Comparison of ENCODE assay signal across 19 cellular contexts in genomic region chr19:2791440-2791839, GRCh38. TPM values are rescaled to one million over a fixed set of nuclear protein-coding genes. Genes with fewer than 3 reads are reported as not detected.
DNase-seq lines count a peak whose midpoint lies in the region; FAIRE-seq and TF ChIP-seq lines count a peak whose summit lies in the region.
"Had no signal": no experiment of that assay in that cellular context is flagged by ENCODE, and none has a peak within 500 bp of the region (broad histone marks: within the 10 kb centered on the region; RNA-seq: fewer than 3 reads in every experiment).

No MANE protein-coding gene starts in this region.

- H3K4me1 ChIP-seq in right atrium auricular region (peaks cover 0 to 6% of the 10 kb centered on the region in 2 donors), H1 (replicated peaks in 1 of 4; ENCODE audit: control insufficient read depth in 3 of 4, insufficient read depth in 4 of 4, low read length in 3 of 4) (no peaks in the 10 kb centered on the region; a peak in 2 of 7 replicates), neuronal stem cell (ENCODE audit: control insufficient read depth in 2 of 2, insufficient read depth in 1 of 2, low read depth in 1 of 2, low read length in 2 of 2) (no peaks in the 10 kb centered on the region)

- TF ChIP-seq POLR2A in H1 (IDR thresholded peaks at IDR 0.05; ENCODE audit: control extremely low read depth in 1 of 2, low read depth in 2 of 2, low read length in 2 of 2): no peak

- H2BK120ac ChIP-seq in H1 (replicated peaks; ENCODE audit: low read depth, low read length) (no peak overlapping the region), neuronal stem cell (ENCODE audit: low read depth, low read length) (no peak overlapping the region)

- no peak overlapping the region for H4K5ac ChIP-seq in H1 (ENCODE audit: insufficient read length, low read depth, low read length)

- in situ Hi-C loops in GM13977 (cut with MboI; ENCODE audit: low pct_unique_long_range_greater_than_20kb, low sequenced_read_pairs, unreplicated experiment): no loop called here

- H4K8ac ChIP-seq in H1 (ENCODE audit: extremely low read depth, insufficient read depth, low read length): 0 out of 2 replicates have a peak overlapping the region, but pooled peaks have one; percentile 23
- no peak overlapping the region for H4K8ac ChIP-seq in neuronal stem cell (ENCODE audit: low read depth, low read length)

- H3K79me1 ChIP-seq in H1 (ENCODE audit: low read depth, low read length): peaks cover 10% of the 10 kb centered on the region
- peaks cover 18% of the 10 kb centered on the region for H3K79me1 ChIP-seq in neuronal stem cell (ENCODE audit: low read depth, low read length)

- no peak overlapping the region for H2BK20ac ChIP-seq in H1 (ENCODE audit: low read length)

- no peak overlapping the region for H2AFZ ChIP-seq in H1 (ENCODE audit: low read length)
- H2AFZ ChIP-seq in neuronal stem cell (ENCODE audit: low read length): no peak overlapping the region

- TF ChIP-seq RAD21 in H1 (IDR thresholded peaks at IDR 0.05 in 1 of 2, conservative IDR thresholded peaks at IDR 0.05 in 1 of 2; ENCODE audit: low read depth in 2 of 2, low read length in 2 of 2): no peak

- H2BK12ac ChIP-seq in H1 (ENCODE audit: low read depth, low read length) (no peak overlapping the region), neuronal stem cell (ENCODE audit: low read length) (no peak overlapping the region)

- H3K4ac ChIP-seq in H1 (replicated peaks; ENCODE audit: insufficient read length, low read depth, low read length) (no peak overlapping the region), neuronal stem cell (ENCODE audit: low read length) (no peak overlapping the region)

- H3K4me3 ChIP-seq in right atrium auricular region: no peak overlapping the region
- H3K4me3 ChIP-seq in H1 (ENCODE audit: extremely low read depth in 1 of 4, insufficient read depth in 2 of 4, low read depth in 3 of 4, low read length in 4 of 4): no peak overlapping the region
- H3K4me3 ChIP-seq in neuronal stem cell (ENCODE audit: low read length in 2 of 2): no peak overlapping the region

- no peak overlapping the region for H3K56ac ChIP-seq in H1 (replicated peaks; ENCODE audit: insufficient read length, low read depth, low read length)

- H2BK5ac ChIP-seq in H1 (ENCODE audit: low read depth, low read length) (no peak overlapping the region), neuronal stem cell (ENCODE audit: low read length) (no peak overlapping the region)

- intact Hi-C loops in cardiac septum (cut with DNase I): no loop called here

- H2BK15ac ChIP-seq in H1 (ENCODE audit: low read length) (no peak overlapping the region), neuronal stem cell (ENCODE audit: low read length) (no peak overlapping the region)

- H3K4me2 ChIP-seq in H1 (ENCODE audit: insufficient read depth in 1 of 2, low read depth in 2 of 2, low read length in 2 of 2): no peak overlapping the region
- no peak overlapping the region for H3K4me2 ChIP-seq in neuronal stem cell (ENCODE audit: insufficient read depth, low read length, poor library complexity, severe bottlenecking)

- no peak overlapping the region for H3K18ac ChIP-seq in H1 (ENCODE audit: extremely low read depth, low read length)
- H3K18ac ChIP-seq in neuronal stem cell (ENCODE audit: low read length): no peak overlapping the region

- H3K9me3 ChIP-seq in right atrium auricular region: no peaks in the 10 kb centered on the region
- no peaks in the 10 kb centered on the region for H3K9me3 ChIP-seq in H1 (ENCODE audit: insufficient read depth in 2 of 2, low read depth in 1 of 2, low read length in 1 of 2)
- no peaks in the 10 kb centered on the region for H3K9me3 ChIP-seq in neuronal stem cell (replicated peaks in 1 of 2; ENCODE audit: control insufficient read depth in 2 of 2, insufficient read depth in 1 of 2, low read depth in 1 of 2, low read length in 2 of 2)

- H3K27me3 ChIP-seq in right atrium auricular region (no peaks in the 10 kb centered on the region), H1 (replicated peaks in 1 of 4; ENCODE audit: control insufficient read depth in 3 of 4, extremely low read depth in 1 of 4, insufficient read depth in 3 of 4, low read length in 3 of 4) (no peaks in the 10 kb centered on the region), neuronal stem cell (ENCODE audit: control insufficient read depth in 3 of 3, insufficient read depth in 3 of 3, low read depth in 1 of 3, low read length in 3 of 3) (no peaks in the 10 kb centered on the region)

- TF ChIP-seq CTCF in right atrium auricular region (IDR thresholded peaks at IDR 0.05) (no peak), H1 (IDR thresholded peaks at IDR 0.05; ENCODE audit: control extremely low read depth in 1 of 3, insufficient read depth in 1 of 3, low read depth in 1 of 3, low read length in 3 of 3) (no peak), GM13977 (IDR thresholded peaks at IDR 0.05; ENCODE audit: extremely low read depth, insufficient read depth, missing control alignments) (no peak)

- WGBS in H1 (ENCODE audit: extremely low coverage in 1 of 2, insufficient coverage in 1 of 2, insufficient read length in 1 of 2, insufficient replicate concordance in 2 of 2, low coverage in 1 of 2, low lambda C conversion rate in 2 of 2, missing lambda C conversion rate in 1 of 2), 2 experiments: 93% methylated on average over 7 of the region's 16 CpGs; no CpG with 5 or more reads in 1 of the 2 experiments
- no CpG with 5 or more reads among the region's 16 CpGs for WGBS in neuronal stem cell (ENCODE audit: extremely low coverage in 2 of 2, insufficient read length in 2 of 2, insufficient replicate concordance in 1 of 2), 2 donors

- H2AK5ac ChIP-seq in H1 (ENCODE audit: low read depth, low read length) (no peak overlapping the region), neuronal stem cell (ENCODE audit: low read depth, low read length) (no peak overlapping the region)

- H3K23ac ChIP-seq in H1 (ENCODE audit: insufficient read length) (no peak overlapping the region), neuronal stem cell (ENCODE audit: low read depth, low read length, poor library complexity) (peak overlapping the region; percentile 31)

- H4K20me1 ChIP-seq in H1 (replicated peaks in 1 of 2; ENCODE audit: control insufficient read depth in 1 of 2, insufficient read depth in 2 of 2, low read length in 2 of 2): peaks cover 2 to 27% of the 10 kb centered on the region in 2 experiments

- DNase-seq in right atrium auricular region (ENCODE audit: low spot score) (no peak), cardiac septum (ENCODE audit: low spot score) (no peak), H1 (ENCODE audit: low read depth in 1 of 2, low spot score in 2 of 2) (no peak), neuronal stem cell (ENCODE audit: low spot score) (no peak), midbrain (lab: John Stamatoyannopoulos, UW) (no peak), A172 (ENCODE audit: low spot score) (no peak), SW480 (ENCODE audit: low spot score) (no peak), GM13977 (ENCODE audit: low spot score) (no peak)
- DNase-seq: 8988T; ACHN; CD8-positive, alpha-beta T cell; COR-L47; DND-41; GDM1; HCEC 1CT; HFFc6 had no signal

- H3K36me3 ChIP-seq in right atrium auricular region: peaks cover 16% of the 10 kb centered on the region
- H3K36me3 ChIP-seq in H1 (ENCODE audit: control insufficient read depth in 2 of 4, insufficient read depth in 4 of 4, low read length in 3 of 4): peaks cover 19 to 57% (median 38%) of the 10 kb centered on the region in 4 experiments
- H3K36me3 ChIP-seq in neuronal stem cell (replicated peaks in 1 of 2; ENCODE audit: control insufficient read depth in 2 of 2, insufficient read depth in 2 of 2, low read length in 2 of 2): peaks cover 38 to 88% of the 10 kb centered on the region in 2 donors

- POLR2A ChIA-PET in H1 (lab: Charles Lee; ENCODE audit: partially characterized antibody): interaction anchor here (1.3 kb wide), 1 partner anchor 29 kb away, joined by 3 read pairs; the partner anchor contains the start of gene ZNF554

- H3K23me2 ChIP-seq in H1 (ENCODE audit: low read depth, low read length): no peaks in the 10 kb centered on the region

- TF ChIP-seq EP300 in H1 (IDR thresholded peaks at IDR 0.05; ENCODE audit: borderline replicate concordance in 1 of 2, low read depth in 2 of 2, low read length in 2 of 2): no peak

- CTCF ChIA-PET in H1 (lab: Charles Lee; ENCODE audit: partially characterized antibody): no interaction called here

- no peak for FAIRE-seq in H1 (lab: Jason Lieb, UNC)
- FAIRE-seq: GM12892, GM19239 had no signal

- H4K91ac ChIP-seq in H1 (replicated peaks; ENCODE audit: insufficient read length, low read length): no peak overlapping the region
- H4K91ac ChIP-seq in neuronal stem cell (ENCODE audit: low read depth, low read length, poor library complexity): no peak overlapping the region

- H3K14ac ChIP-seq in H1 (ENCODE audit: insufficient read length): no peak overlapping the region
- H3K14ac ChIP-seq in neuronal stem cell (ENCODE audit: low read length): no peak overlapping the region

- H3K27ac ChIP-seq in right atrium auricular region (peak overlapping the region; percentile 74 to 75), H1 (ENCODE audit: low read depth, low read length) (no peak overlapping the region), neuronal stem cell (replicated peaks; ENCODE audit: low read length) (no peak overlapping the region)
- H3K27ac ChIP-seq: C4-2B had no signal

- H3K79me2 ChIP-seq in H1 (ENCODE audit: control insufficient read depth in 1 of 2, insufficient read depth in 2 of 2, low read length in 2 of 2): peaks cover 4 to 35% of the 10 kb centered on the region in 2 experiments; a peak in 3 of 4 replicates

- H3K9ac ChIP-seq in H1 (replicated peaks in 1 of 4; ENCODE audit: extremely low read depth in 1 of 4, low read depth in 3 of 4, low read length in 3 of 4): no peak overlapping the region
- H3K9ac ChIP-seq in neuronal stem cell (ENCODE audit: low read depth, low read length, poor library complexity): peak overlapping the region; percentile 70

RNA-seq across cellular contexts. Expression of gene THOP1, which starts 6.1 kb away (rescaled TPM):
- total RNA-seq in right atrium auricular region: 10 to 100 TPM; 33.9 to 45.8 TPM
- 34.6 TPM for total RNA-seq in cardiac septum
- 159 and 170 TPM in 2 replicates for total RNA-seq in H1 (2021; fragmentation: NEBNext Ultra II Directional; extraction: Animal tissue kit (Norgen Biotek cat#: 25700))
- 136 and 181 TPM in 2 replicates for polyA plus RNA-seq in H1 (2011; rRNA removed)
- polyA plus RNA-seq in H1 (2011; cell fraction: cytosol; rRNA removed): 194 TPM
- 331 TPM for polyA plus RNA-seq in H1 (2011; cell fraction: nucleus; rRNA removed)
- 101 to 187 TPM (median 172 TPM) in 4 replicates for polyA plus RNA-seq in H1 (2012, experiment 1 of 2)
- 99.1 TPM for polyA plus RNA-seq in H1 (2012, experiment 2 of 2)
- polyA plus RNA-seq in H1 (2013, experiment 1 of 2): 93.9 TPM
- 88.4 TPM for polyA plus RNA-seq in H1 (2013, experiment 2 of 2)
- polyA minus RNA-seq in H1 (2011; rRNA and poly(A)+ RNA removed): 89.9 and 90.6 TPM in 2 replicates
- polyA minus RNA-seq in H1 (2011; cell fraction: cytosol; rRNA and poly(A)+ RNA removed): 89.8 TPM
- polyA minus RNA-seq in H1 (2011; cell fraction: nucleus; rRNA and poly(A)+ RNA removed): 79.2 TPM
- 82.0 TPM for polyA plus RNA-seq in neuronal stem cell (2013, experiment 1 of 2)
- 74.8 TPM for polyA plus RNA-seq in neuronal stem cell (2013, experiment 2 of 2)
- 390 and 397 TPM in 2 replicates for total RNA-seq in A172 (2014; rRNA removed; shearing (Covaris generic))

RNA-seq across cellular contexts. Expression of gene SGTA, which starts 8.4 kb away (rescaled TPM):
- total RNA-seq in right atrium auricular region (10 to 100 TPM; 52.3 to 60.9 TPM), cardiac septum (54.1 TPM)
- 86.8 and 89.0 TPM in 2 replicates for total RNA-seq in H1 (2021; fragmentation: NEBNext Ultra II Directional; extraction: Animal tissue kit (Norgen Biotek cat#: 25700))
- 130 and 201 TPM in 2 replicates for polyA plus RNA-seq in H1 (2011; rRNA removed)
- polyA plus RNA-seq in H1 (2011; cell fraction: cytosol; rRNA removed): 104 TPM
- 138 TPM for polyA plus RNA-seq in H1 (2011; cell fraction: nucleus; rRNA removed)
- 62.4 to 94.3 TPM (median 88.3 TPM) in 4 replicates for polyA plus RNA-seq in H1 (2012, experiment 1 of 2)
- 101 TPM for polyA plus RNA-seq in H1 (2012, experiment 2 of 2)
- polyA plus RNA-seq in H1 (2013, experiment 1 of 2): 72.7 TPM
- 74.2 TPM for polyA plus RNA-seq in H1 (2013, experiment 2 of 2)
- 30.7 and 31.4 TPM in 2 replicates for polyA minus RNA-seq in H1 (2011; rRNA and poly(A)+ RNA removed)
- 43.4 TPM for polyA minus RNA-seq in H1 (2011; cell fraction: cytosol; rRNA and poly(A)+ RNA removed)
- polyA minus RNA-seq in H1 (2011; cell fraction: nucleus; rRNA and poly(A)+ RNA removed): 31.2 TPM
- polyA plus RNA-seq in neuronal stem cell (2013, experiment 1 of 2): 73.5 TPM
- 71.9 TPM for polyA plus RNA-seq in neuronal stem cell (2013, experiment 2 of 2)
- 112 and 114 TPM in 2 replicates for total RNA-seq in A172 (2014; rRNA removed; shearing (Covaris generic))

RNA-seq across cellular contexts. Expression of gene ZNF554, which starts 28.2 kb away (rescaled TPM):
- total RNA-seq in right atrium auricular region: 1 to 10 TPM; 3.5 to 6.0 TPM
- total RNA-seq in cardiac septum: 5.6 TPM
- total RNA-seq in H1 (2021; fragmentation: NEBNext Ultra II Directional; extraction: Animal tissue kit (Norgen Biotek cat#: 25700)): 3.9 and 5.7 TPM in 2 replicates
- 1.8 and 1.9 TPM in 2 replicates for polyA plus RNA-seq in H1 (2011; rRNA removed)
- 2.5 TPM for polyA plus RNA-seq in H1 (2011; cell fraction: cytosol; rRNA removed)
- 2.7 TPM for polyA plus RNA-seq in H1 (2011; cell fraction: nucleus; rRNA removed)
- polyA plus RNA-seq in H1 (2012, experiment 1 of 2): 3.3 to 4.1 TPM (median 3.5 TPM) in 4 replicates
- 1.7 TPM for polyA plus RNA-seq in H1 (2012, experiment 2 of 2)
- 3.0 TPM for polyA plus RNA-seq in H1 (2013, experiment 1 of 2)
- 2.9 TPM for polyA plus RNA-seq in H1 (2013, experiment 2 of 2)
- polyA minus RNA-seq in H1 (2011; rRNA and poly(A)+ RNA removed): 3.8 and 5.0 TPM in 2 replicates
- polyA minus RNA-seq in H1 (2011; cell fraction: cytosol; rRNA and poly(A)+ RNA removed): 5.4 TPM
- polyA minus RNA-seq in H1 (2011; cell fraction: nucleus; rRNA and poly(A)+ RNA removed): 3.4 TPM
- 4.6 TPM for polyA plus RNA-seq in neuronal stem cell (2013, experiment 1 of 2)
- polyA plus RNA-seq in neuronal stem cell (2013, experiment 2 of 2): 4.5 TPM
- 4.6 and 4.8 TPM in 2 replicates for total RNA-seq in A172 (2014; rRNA removed; shearing (Covaris generic))

RNA-seq across cellular contexts. Expression of gene ZNF555, which starts 49.8 kb away (rescaled TPM):
- 1 to 10 TPM; 5.5 to 5.9 TPM for total RNA-seq in right atrium auricular region
- 6.9 TPM for total RNA-seq in cardiac septum
- 5.4 and 5.7 TPM in 2 replicates for total RNA-seq in H1 (2021; fragmentation: NEBNext Ultra II Directional; extraction: Animal tissue kit (Norgen Biotek cat#: 25700))
- 1.1 and 1.6 TPM in 2 replicates for polyA plus RNA-seq in H1 (2011; rRNA removed)
- polyA plus RNA-seq in H1 (2011; cell fraction: cytosol; rRNA removed): 1.9 TPM
- polyA plus RNA-seq in H1 (2011; cell fraction: nucleus; rRNA removed): 1.7 TPM
- 2.7 to 3.0 TPM (median 2.9 TPM) in 4 replicates for polyA plus RNA-seq in H1 (2012, experiment 1 of 2)
- polyA plus RNA-seq in H1 (2012, experiment 2 of 2): 0.14 TPM
- polyA plus RNA-seq in H1 (2013, experiment 1 of 2): 2.6 TPM
- 2.6 TPM for polyA plus RNA-seq in H1 (2013, experiment 2 of 2)
- polyA minus RNA-seq in H1 (2011; rRNA and poly(A)+ RNA removed): 9.4 and 14.0 TPM in 2 replicates
- 5.9 TPM for polyA minus RNA-seq in H1 (2011; cell fraction: cytosol; rRNA and poly(A)+ RNA removed)
- 8.4 TPM for polyA minus RNA-seq in H1 (2011; cell fraction: nucleus; rRNA and poly(A)+ RNA removed)
- 4.9 TPM for polyA plus RNA-seq in neuronal stem cell (2013, experiment 1 of 2)
- polyA plus RNA-seq in neuronal stem cell (2013, experiment 2 of 2): 4.8 TPM
- 8.2 and 8.4 TPM in 2 replicates for total RNA-seq in A172 (2014; rRNA removed; shearing (Covaris generic))

RNA-seq across cellular contexts. Expression of gene SLC39A3, which starts 51.6 kb away (rescaled TPM):
- 10 to 100 TPM; 22.9 to 38.0 TPM for total RNA-seq in right atrium auricular region
- 17.9 TPM for total RNA-seq in cardiac septum
- total RNA-seq in H1 (2021; fragmentation: NEBNext Ultra II Directional; extraction: Animal tissue kit (Norgen Biotek cat#: 25700)): 33.0 and 35.8 TPM in 2 replicates
- polyA plus RNA-seq in H1 (2011; rRNA removed): 52.9 and 78.1 TPM in 2 replicates
- polyA plus RNA-seq in H1 (2011; cell fraction: cytosol; rRNA removed): 55.3 TPM
- 45.8 TPM for polyA plus RNA-seq in H1 (2011; cell fraction: nucleus; rRNA removed)
- polyA plus RNA-seq in H1 (2012, experiment 1 of 2): 23.4 to 34.6 TPM (median 32.4 TPM) in 4 replicates
- polyA plus RNA-seq in H1 (2012, experiment 2 of 2): 41.0 TPM
- 40.9 TPM for polyA plus RNA-seq in H1 (2013, experiment 1 of 2)
- polyA plus RNA-seq in H1 (2013, experiment 2 of 2): 51.3 TPM
- polyA minus RNA-seq in H1 (2011; rRNA and poly(A)+ RNA removed): 27.0 and 46.1 TPM in 2 replicates
- 16.2 TPM for polyA minus RNA-seq in H1 (2011; cell fraction: cytosol; rRNA and poly(A)+ RNA removed)
- 16.2 TPM for polyA minus RNA-seq in H1 (2011; cell fraction: nucleus; rRNA and poly(A)+ RNA removed)
- 19.0 TPM for polyA plus RNA-seq in neuronal stem cell (2013, experiment 1 of 2)
- polyA plus RNA-seq in neuronal stem cell (2013, experiment 2 of 2): 19.4 TPM
- total RNA-seq in A172 (2014; rRNA removed; shearing (Covaris generic)): 91.0 and 100 TPM in 2 replicates

Comparison
In these comparisons a context has a peak if more than half of its experiments do, and no peak if none do; other contexts are left out.
1. H3K27ac ChIP-seq: peak in right atrium auricular region (2 of 2); none in H1 (single experiment) and neuronal stem cell (single experiment).